In genomic region chrX:94216738-94217137, GRCh38 we compare ENCODE assay signal across 18 cellular contexts.
"Had no signal": no experiment of that assay in that cellular context is flagged by ENCODE, and none has a peak within 500 bp of the region (broad histone marks: within the 10 kb centered on the region; RNA-seq: fewer than 3 reads in every experiment).

No MANE protein-coding gene starts in this region.

- H3K9me3 ChIP-seq: heart left ventricle, pancreas had no signal

- H3K36me3 ChIP-seq: heart left ventricle, neural progenitor cell, pancreas had no signal

- H3K27me3 ChIP-seq: heart left ventricle, neural progenitor cell, pancreas had no signal

- H3K4me1 ChIP-seq: heart left ventricle, pancreas had no signal

- H3K4me3 Mint-ChIP-seq: mesothelial cell of epicardium, natural killer cell, neural progenitor cell had no signal

- H3K27me3 Mint-ChIP-seq: progenitor cell of endocrine pancreas had no signal

- ATAC-seq: heart left ventricle, natural killer cell, pancreas, right cardiac atrium had no signal

- H3K4me3 ChIP-seq: dorsolateral prefrontal cortex, heart left ventricle, neural progenitor cell, pancreas had no signal

- H3K9me3 Mint-ChIP-seq: mesothelial cell of epicardium, neural progenitor cell had no signal

- H3K4me2 ChIP-seq: neural progenitor cell had no signal

- H3K4me1 Mint-ChIP-seq: mesothelial cell of epicardium, natural killer cell, neural progenitor cell had no signal

- H2AFZ ChIP-seq: neural progenitor cell had no signal

- H3K9ac ChIP-seq: neural progenitor cell had no signal

- H3K27ac Mint-ChIP-seq: mesothelial cell of epicardium, natural killer cell, neural progenitor cell, progenitor cell of endocrine pancreas had no signal

- DNase-seq: cortex of kidney; dorsolateral prefrontal cortex; effector CD8-positive, alpha-beta T cell; foreskin melanocyte; heart left ventricle; hippocampal formation; kidney glomerular epithelial cell; natural killer cell; nucleus accumbens; pancreas; right cardiac atrium; small intestine; stimulated activated CD4-positive, alpha-beta T cell treated with anti-CD3 and anti-CD28 coated beads, Interleukin-12 subunit alpha, Interleukin-12 subunit beta, amount 100 ng/mL, for 4 hours; stimulated activated naive CD4-positive, alpha-beta T cell treated with Interleukin-2 at 50 U/mL for 16 hours; trophoblast cell had no signal

- H3K36me3 Mint-ChIP-seq: mesothelial cell of epicardium, natural killer cell, neural progenitor cell had no signal

- H3K27ac ChIP-seq: dorsolateral prefrontal cortex, heart left ventricle, neural progenitor cell, pancreas had no signal
